Comparison of ENCODE assay signal across 8 cellular contexts in genomic region chr16:85027968-85028637, GRCh38. TPM values are rescaled to one million over a fixed set of nuclear protein-coding genes. Genes with fewer than 3 reads are reported as not detected.
DNase-seq lines count a peak whose midpoint lies in the region; ATAC-seq and TF ChIP-seq lines count a peak whose summit lies in the region.

No MANE protein-coding gene starts in this region.

- H3K27me3 Mint-ChIP-seq in activated T-cell treated with anti-CD3 and anti-CD28 coated beads, Interleukin-2, amount 50 U/mL, for 4 hours (ENCODE audit: low read depth), result no peaks in the 10 kb centered on the region

- H3K9me3 ChIP-seq in heart left ventricle (no peaks in the 10 kb centered on the region), sigmoid colon (no peaks in the 10 kb centered on the region)

- ATAC-seq in GM19023 (IDR thresholded peaks at IDR 0.05; ENCODE audit: unreplicated experiment) (peak; percentile 13), HG03354 (IDR thresholded peaks at IDR 0.05; ENCODE audit: poor library complexity, severe bottlenecking, unreplicated experiment) (peak; percentile 24), heart left ventricle (peak in 2 of 4 donors; percentile 1 to 29), GM18519 (IDR thresholded peaks at IDR 0.05; ENCODE audit: low FRiP score, unreplicated experiment) (no peak)
- peak in 1 of 2 donors; percentile 3 for ATAC-seq in activated T-cell treated with anti-CD3 and anti-CD28 coated beads, Interleukin-2, amount 50 U/mL, for 4 hours

- peaks cover 3 to 49% (median 15%) of the 10 kb centered on the region in 12 donors for H3K4me1 ChIP-seq in heart left ventricle
- peaks cover 0 to 41% (median 33%) of the 10 kb centered on the region in 4 donors for H3K4me1 ChIP-seq in sigmoid colon

- CTCF ChIA-PET in AG04449 (lab: Yijun Ruan, JAX), result interaction anchor here (0.9 to 2.6 kb wide), 12 partner anchors 15 to 356 kb away, joined by 3 to 18 read pairs (median 4); no protein-coding TSS in a partner anchor

- peaks cover 0 to 12% (median 0%) of the 10 kb centered on the region in 9 donors for H3K36me3 ChIP-seq in heart left ventricle
- peaks cover 0 to 10% (median 2%) of the 10 kb centered on the region in 4 donors for H3K36me3 ChIP-seq in sigmoid colon

- peak overlapping the region; percentile 91 for H3K4me3 Mint-ChIP-seq in activated T-cell treated with anti-CD3 and anti-CD28 coated beads, Interleukin-2, amount 50 U/mL, for 4 hours

- H3K36me3 Mint-ChIP-seq in activated T-cell treated with anti-CD3 and anti-CD28 coated beads, Interleukin-2, amount 50 U/mL, for 4 hours (ENCODE audit: insufficient read depth), result peaks cover 4% of the 10 kb centered on the region

- peaks cover 41% of the 10 kb centered on the region for H3K4me1 Mint-ChIP-seq in activated T-cell treated with anti-CD3 and anti-CD28 coated beads, Interleukin-2, amount 50 U/mL, for 4 hours (ENCODE audit: low read depth)

- no peak for TF ChIP-seq POLR2A in heart left ventricle (IDR thresholded peaks at IDR 0.05)
- TF ChIP-seq POLR2A in sigmoid colon (IDR thresholded peaks at IDR 0.05), result no peak

- H3K27me3 ChIP-seq in heart left ventricle (no peaks in the 10 kb centered on the region), sigmoid colon (no peaks in the 10 kb centered on the region)

- TF ChIP-seq CTCF in AG04449 (IDR thresholded peaks at IDR 0.05; ENCODE audit: insufficient read depth, low read length, missing control alignments) (peak; percentile 38), heart left ventricle (IDR thresholded peaks at IDR 0.05) (peak in 2 of 12 donors; percentile 20 to 22), sigmoid colon (IDR thresholded peaks at IDR 0.05) (peak in 1 of 4 experiments; percentile 12)

- intact Hi-C loops in heart left ventricle (cut with DNase I), result loop anchor here in 2 of 10 donors (1.0 to 5.0 kb wide), 3 partner anchors 17 to 59 kb away; partner anchors contain the start of gene ZDHHC7 (in 2 of the 2)
- intact Hi-C loops in sigmoid colon (cut with DNase I), result no loop called here

- peak overlapping the region; percentile 81 for H3K4me3 ChIP-seq in AG04449 (ENCODE audit: low read depth, low read length)
- H3K4me3 ChIP-seq in heart left ventricle, result peak overlapping the region; percentile 55 to 98 (median 80)
- peak overlapping the region; percentile 72 to 95 (median 84) for H3K4me3 ChIP-seq in sigmoid colon

- DNase-seq in AG04449 (ENCODE audit: low read depth, low spot score) (no peak), heart left ventricle (no peak), sigmoid colon (no peak), GF-D8 (lab: John Stamatoyannopoulos, UW) (no peak)
- DNase-seq in activated T-cell treated with anti-CD3 and anti-CD28 coated beads, Interleukin-2, amount 50 U/mL, for 4 hours, result no peak

- no peak for TF ChIP-seq EP300 in sigmoid colon (IDR thresholded peaks at IDR 0.05)

- H3K27ac ChIP-seq in heart left ventricle (peak overlapping the region; percentile 24 to 92 (median 79)), sigmoid colon (peak overlapping the region; percentile 90 to 95 (median 92))

- POLR2A ChIA-PET in AG04449 (lab: Yijun Ruan, JAX), result interaction anchor here (1.3 to 2.4 kb wide), 3 partner anchors 17 to 45 kb away, joined by 4 to 15 read pairs (median 5); partner anchors contain the start of gene ZDHHC7

- 4 to 8% (median 5%) methylated on average over 26 to 41 of the region's 41 CpGs for WGBS in heart left ventricle, 4 donors
- 2 to 4% methylated on average over 41 of the region's 41 CpGs for WGBS in sigmoid colon, 2 donors

- H3K9me3 Mint-ChIP-seq in activated T-cell treated with anti-CD3 and anti-CD28 coated beads, Interleukin-2, amount 50 U/mL, for 4 hours, result no peaks in the 10 kb centered on the region

RNA-seq across cellular contexts. Expression of gene KIAA0513, which starts 0.5 kb away (rescaled TPM):
- 10 to 100 TPM; 13.6 to 19.6 (median 17.6) TPM for total RNA-seq in activated T-cell treated with anti-CD3 and anti-CD28 coated beads, Interleukin-2, amount 50 U/mL, for 4 hours
- total RNA-seq in heart left ventricle, result 10 to 100 TPM in 4 of 9 donors, 1 to 10 TPM in 5; 4.8 to 14.0 (median 10.0) TPM
- 1 to 10 TPM; 4.5 to 6.7 TPM for polyA plus RNA-seq in heart left ventricle
- 10 to 100 TPM; 18.6 to 40.2 (median 26.4) TPM for total RNA-seq in sigmoid colon
- 10 to 100 TPM in 2 of 3 donors, 1 to 10 TPM in 1; 8.4 to 14.8 (median 10.6) TPM for polyA plus RNA-seq in sigmoid colon

RNA-seq across cellular contexts. Expression of gene ZDHHC7, which starts 16.8 kb away (rescaled TPM):
- total RNA-seq in activated T-cell treated with anti-CD3 and anti-CD28 coated beads, Interleukin-2, amount 50 U/mL, for 4 hours, result 10 to 100 TPM; 27.2 to 34.6 (median 31.8) TPM
- total RNA-seq in heart left ventricle (10 to 100 TPM; 32.9 to 66.7 (median 44.7) TPM), sigmoid colon (10 to 100 TPM; 56.2 to 69.5 (median 63.7) TPM)
- polyA plus RNA-seq in heart left ventricle (10 to 100 TPM; 12.0 to 29.7 TPM), sigmoid colon (10 to 100 TPM; 20.8 to 40.1 (median 22.2) TPM)
